ENCODE assay signal across 1 cellular context in genomic region chr5:68271124-68271523, GRCh38.
TF ChIP-seq lines count a peak whose summit lies in the region.

No MANE protein-coding gene starts in this region.

TF ChIP-seq in HepG2, 621 proteins besides CTCF, POLR2A, EP300 and RAD21 (continued from another document and continues in another):
- no peak for TF ChIP-seq STAT6 (CRISPR knock-in tag; IDR thresholded peaks at IDR 0.05; ENCODE audit: borderline replicate concordance)
- TF ChIP-seq ZBTB43 (CRISPR knock-in tag; conservative IDR thresholded peaks at IDR 0.05), result no peak
- no peak for TF ChIP-seq ZNF597 (CRISPR knock-in tag; IDR thresholded peaks at IDR 0.05)
- no peak for TF ChIP-seq BHLHE40 (IDR thresholded peaks at IDR 0.05; ENCODE audit: low read length)
- TF ChIP-seq RARA (CRISPR knock-in tag; IDR thresholded peaks at IDR 0.05), result peak; percentile 59
- TF ChIP-seq DRAP1 (CRISPR knock-in tag; IDR thresholded peaks at IDR 0.05), result no peak
- TF ChIP-seq ZNF558 (CRISPR knock-in tag; IDR thresholded peaks at IDR 0.05; ENCODE audit: borderline replicate concordance), result no peak
- TF ChIP-seq MED13 (CRISPR knock-in tag; IDR thresholded peaks at IDR 0.05), result no peak
- TF ChIP-seq SCMH1 (CRISPR knock-in tag; IDR thresholded peaks at IDR 0.05; ENCODE audit: borderline replicate concordance), result no peak
- TF ChIP-seq ZNF44 (CRISPR knock-in tag; IDR thresholded peaks at IDR 0.05), result no peak
- peak; percentile 77; the same call in 1 of the 2 replicates for TF ChIP-seq ZMYM4 (CRISPR knock-in tag; IDR thresholded peaks at IDR 0.05)
- TF ChIP-seq TEAD2 (CRISPR knock-in tag; IDR thresholded peaks at IDR 0.05), result no peak
- TF ChIP-seq ZNF709 (CRISPR knock-in tag; IDR thresholded peaks at IDR 0.05), result no peak
- TF ChIP-seq ZNF530 (CRISPR knock-in tag; IDR thresholded peaks at IDR 0.05; ENCODE audit: low read depth), result no peak
- no peak for TF ChIP-seq ZFP62 (CRISPR knock-in tag; IDR thresholded peaks at IDR 0.05)
- TF ChIP-seq EZH2 (conservative IDR thresholded peaks at IDR 0.05; ENCODE audit: low read depth, low read length), result no peak
- TF ChIP-seq ARID4A (CRISPR knock-in tag; IDR thresholded peaks at IDR 0.05; ENCODE audit: borderline replicate concordance), result peak; percentile 13; the same call in 1 of the 2 replicates
- TF ChIP-seq ZSCAN30 (CRISPR knock-in tag; IDR thresholded peaks at IDR 0.05), result no peak
- TF ChIP-seq SAP130 (CRISPR knock-in tag; IDR thresholded peaks at IDR 0.05; ENCODE audit: low read depth), result peak; percentile 22; the same call in 1 of the 2 replicates
- no peak for TF ChIP-seq TBP (CRISPR knock-in tag; IDR thresholded peaks at IDR 0.05)
- TF ChIP-seq ZNF678 (CRISPR knock-in tag; IDR thresholded peaks at IDR 0.05), result no peak
- 0 out of 2 replicates have a peak, but pooled peaks have one; percentile 57 for TF ChIP-seq MIXL1 (CRISPR knock-in tag; IDR thresholded peaks at IDR 0.05)
- TF ChIP-seq ARID5B (CRISPR knock-in tag; IDR thresholded peaks at IDR 0.05), result peak; percentile 84
- TF ChIP-seq ZNF761 (CRISPR knock-in tag; conservative IDR thresholded peaks at IDR 0.05), result no peak
- no peak for TF ChIP-seq ZNF563 (CRISPR knock-in tag; IDR thresholded peaks at IDR 0.05)
- no peak for TF ChIP-seq ZBTB1 (CRISPR knock-in tag; IDR thresholded peaks at IDR 0.05; ENCODE audit: borderline replicate concordance)
- TF ChIP-seq FOXM1 (CRISPR knock-in tag; IDR thresholded peaks at IDR 0.05), result no peak
- peak; percentile 59; the same call in 1 of the 2 replicates for TF ChIP-seq HMGXB3 (CRISPR knock-in tag; IDR thresholded peaks at IDR 0.05; ENCODE audit: borderline replicate concordance)
- TF ChIP-seq SMAD9 (CRISPR knock-in tag; IDR thresholded peaks at IDR 0.05), result no peak
- TF ChIP-seq ZNF331 (CRISPR knock-in tag; IDR thresholded peaks at IDR 0.05), result peak; percentile 69; the same call in 1 of the 2 replicates
- peak; percentile 80 for TF ChIP-seq PAXIP1 (CRISPR knock-in tag; conservative IDR thresholded peaks at IDR 0.05)
- no peak for TF ChIP-seq PAWR (CRISPR knock-in tag; IDR thresholded peaks at IDR 0.05; ENCODE audit: borderline replicate concordance)
- no peak for TF ChIP-seq SATB2 (CRISPR knock-in tag; IDR thresholded peaks at IDR 0.05)
- TF ChIP-seq SRY (CRISPR knock-in tag; IDR thresholded peaks at IDR 0.05), result no peak
- TF ChIP-seq TRAFD1 (CRISPR knock-in tag; IDR thresholded peaks at IDR 0.05; ENCODE audit: borderline replicate concordance), result no peak
- TF ChIP-seq SSRP1 (CRISPR knock-in tag; IDR thresholded peaks at IDR 0.05), result no peak; the same call in 1 of the 2 replicates
